ENCODE assay signal across 22 cellular contexts in genomic region chr1:91552091-91552490, GRCh38. TPM values are rescaled to one million over a fixed set of nuclear protein-coding genes. Genes with fewer than 3 reads are reported as not detected.
DNase-seq lines count a peak whose midpoint lies in the region; ATAC-seq, FAIRE-seq and TF ChIP-seq lines count a peak whose summit lies in the region.
"Had no signal": no experiment of that assay in that cellular context is flagged by ENCODE, and none has a peak within 500 bp of the region (broad histone marks: within the 10 kb centered on the region; RNA-seq: fewer than 3 reads in every experiment).

No MANE protein-coding gene starts in this region.

- no peaks in the 10 kb centered on the region for H3K27me3 Mint-ChIP-seq in activated CD4-positive, alpha-beta T cell treated with anti-CD3 and anti-CD28 coated beads, Interleukin-2, amount 10 ng/mL, durations not matched to agents 7 days and 5 days

- H3K4me3 Mint-ChIP-seq in activated CD4-positive, alpha-beta T cell treated with anti-CD3 and anti-CD28 coated beads, Interleukin-2, amount 10 ng/mL, durations not matched to agents 7 days and 5 days, result no peak overlapping the region
- H3K4me3 Mint-ChIP-seq: neural crest cell; T-helper 1 cell treated with Interleukin-12 subunit alpha and Interleukin-12 subunit beta and Interleukin-4 antibody, amounts not matched to agents 30 μg/mL and 1 μg/mL, for 36 hours had no signal

- POLR2A ChIA-PET in activated CD4-positive, alpha-beta T cell treated with anti-CD3 and anti-CD28 coated beads, Interleukin-2, amount 10 ng/mL, durations not matched to agents 7 days and 5 days (lab: Charles Lee), result no interaction called here

- peaks cover 38% of the 10 kb centered on the region for H3K4me1 ChIP-seq in adipocyte (ENCODE audit: control insufficient read depth, insufficient read depth, low read length)
- peaks cover 0 to 4% of the 10 kb centered on the region in 2 donors for H3K4me1 ChIP-seq in muscle layer of duodenum (ENCODE audit: control insufficient read depth in 1 of 2, insufficient read depth in 2 of 2, low read length in 2 of 2)

- DNase-seq in activated CD4-positive, alpha-beta T cell treated with anti-CD3 and anti-CD28 coated beads, Interleukin-2, amount 10 ng/mL, durations not matched to agents 7 days and 5 days, result no peak
- DNase-seq in activated CD4-positive, alpha-beta T cell treated with anti-CD3 and anti-CD28 coated beads, Interleukin-2, amount 50 U/mL, for 48 hours, result no peak
- DNase-seq in ELR (ENCODE audit: low read depth), result peak; percentile 21
- DNase-seq in adipocyte (ENCODE audit: low read depth), result no peak
- DNase-seq in GM12892 (ENCODE audit: insufficient read length), result no peak
- DNase-seq: cortex of kidney, DMS 273 treated with DMSO at 0.1 percent for 48 hours, left ventricle myocardium superior, midbrain, MM.1S, NCI-H1417 treated with DMSO at 0.1 percent for 48 hours, sigmoid colon, substantia nigra had no signal

- peaks cover 13% of the 10 kb centered on the region for H3K9me3 Mint-ChIP-seq in activated CD4-positive, alpha-beta T cell treated with anti-CD3 and anti-CD28 coated beads, Interleukin-2, amount 10 ng/mL, durations not matched to agents 7 days and 5 days

- H3K27me3 ChIP-seq in adipocyte (replicated peaks; ENCODE audit: control insufficient read depth, insufficient read depth, low read length) (no peaks in the 10 kb centered on the region), muscle layer of duodenum (ENCODE audit: low read depth, low read length) (no peaks in the 10 kb centered on the region)
- H3K27me3 ChIP-seq: BLaER1, sigmoid colon, SJSA1 had no signal

- peak overlapping the region; percentile 34 for H3K27ac Mint-ChIP-seq in activated CD4-positive, alpha-beta T cell treated with anti-CD3 and anti-CD28 coated beads, Interleukin-2, amount 10 ng/mL, durations not matched to agents 7 days and 5 days

- peak overlapping the region; percentile 43 for H3K27ac ChIP-seq in muscle layer of duodenum (ENCODE audit: low read length)
- H3K27ac ChIP-seq: BLaER1, SJSA1 had no signal

- H3K9ac ChIP-seq in adipocyte (ENCODE audit: low read length), result no peak overlapping the region
- H3K9ac ChIP-seq: BLaER1 had no signal

- no peak for FAIRE-seq in GM12892 (lab: Jason Lieb, UNC)
- FAIRE-seq: A204.1, RCC 7860 had no signal

- H3K4me3 ChIP-seq in adipocyte (ENCODE audit: low read length), result peak overlapping the region; percentile 21
- H3K4me3 ChIP-seq in muscle layer of duodenum (ENCODE audit: low read depth in 1 of 2, low read length in 2 of 2), result no peak overlapping the region
- H3K4me3 ChIP-seq: BLaER1, sigmoid colon, SJSA1 had no signal

- H3K36me3 Mint-ChIP-seq in activated CD4-positive, alpha-beta T cell treated with anti-CD3 and anti-CD28 coated beads, Interleukin-2, amount 10 ng/mL, durations not matched to agents 7 days and 5 days (ENCODE audit: low read depth), result peaks cover 25% of the 10 kb centered on the region

- H3K36me3 ChIP-seq in adipocyte (ENCODE audit: control insufficient read depth, insufficient read depth, low read length, severe bottlenecking) (no peaks in the 10 kb centered on the region), muscle layer of duodenum (ENCODE audit: control insufficient read depth in 1 of 2, insufficient read depth in 2 of 2, low read length in 2 of 2) (no peaks in the 10 kb centered on the region)
- H3K36me3 ChIP-seq: BLaER1, sigmoid colon, SJSA1 had no signal

- ATAC-seq in GM19023 (IDR thresholded peaks at IDR 0.05; ENCODE audit: unreplicated experiment), result no peak
- no peak for ATAC-seq in GM19328 (IDR thresholded peaks at IDR 0.05; ENCODE audit: unreplicated experiment)
- ATAC-seq: left ventricle myocardium superior had no signal

- CTCF ChIA-PET in activated CD4-positive, alpha-beta T cell treated with anti-CD3 and anti-CD28 coated beads, Interleukin-2, amount 10 ng/mL, durations not matched to agents 7 days and 5 days (lab: Charles Lee), result interaction anchor here (0.6 to 1.0 kb wide), 2 partner anchors 10 to 78 kb away, joined by 3 to 5 read pairs; no protein-coding TSS in a partner anchor

- H3K4me1 Mint-ChIP-seq in activated CD4-positive, alpha-beta T cell treated with anti-CD3 and anti-CD28 coated beads, Interleukin-2, amount 10 ng/mL, durations not matched to agents 7 days and 5 days, result peaks cover 97% of the 10 kb centered on the region

- H3K9me3 ChIP-seq in adipocyte (ENCODE audit: control insufficient read depth, low read length), result no peaks in the 10 kb centered on the region
- no peaks in the 10 kb centered on the region for H3K9me3 ChIP-seq in muscle layer of duodenum (ENCODE audit: control insufficient read depth in 1 of 2, low read length in 2 of 2)
- H3K9me3 ChIP-seq: sigmoid colon, SJSA1 had no signal

- no peak for TF ChIP-seq POLR2A in GM12892 (IDR thresholded peaks at IDR 0.05; ENCODE audit: low read depth, low read length)

RNA-seq across cellular contexts. Expression of gene CDC7, which starts 51.4 kb away (rescaled TPM):
- 10 to 100 TPM; 31.4 to 34.7 TPM for total RNA-seq in activated CD4-positive, alpha-beta T cell treated with anti-CD3 and anti-CD28 coated beads, Interleukin-2, amount 10 ng/mL, durations not matched to agents 7 days and 5 days
- polyA plus RNA-seq in GM12892 (2012; ENCODE audit: missing spikeins), result 19.6 TPM
